ENCODE assay signal across 8 cellular contexts in genomic region chr19:18044825-18045304, GRCh38. TPM values are rescaled to one million over a fixed set of nuclear protein-coding genes. Genes with fewer than 3 reads are reported as not detected.
A peak's percentile ranks its signal among the peaks of the same experiment; 100 is the strongest.
DNase-seq lines count a peak whose midpoint lies in the region; ATAC-seq and TF ChIP-seq lines count a peak whose summit lies in the region.

No MANE protein-coding gene starts in this region.

- CTCF ChIA-PET in SK-N-SH (lab: Yijun Ruan, JAX), result interaction anchor here (1.3 to 2.7 kb wide), 2 partner anchors 12 to 37 kb away, joined by 4 to 6 read pairs; partner anchors contain the start of gene ARRDC2

- no peaks in the 10 kb centered on the region for H3K36me3 ChIP-seq in HUES6 (ENCODE audit: control insufficient read depth, insufficient read depth, low read length)
- no peaks in the 10 kb centered on the region for H3K36me3 ChIP-seq in SK-N-SH (replicated peaks in 1 of 2; ENCODE audit: control insufficient read depth in 1 of 2, insufficient read depth in 2 of 2, low read length in 1 of 2)
- H3K36me3 ChIP-seq in skeletal muscle satellite cell (ENCODE audit: insufficient read depth, low read length), result no peaks in the 10 kb centered on the region

- no peak for TF ChIP-seq RAD21 in SK-N-SH (IDR thresholded peaks at IDR 0.05; ENCODE audit: low read length)

- H2AFZ ChIP-seq in SK-N-SH (ENCODE audit: low read depth), result peak overlapping the region; percentile 84

- no peaks in the 10 kb centered on the region for H3F3A ChIP-seq in SK-N-SH (replicated peaks; ENCODE audit: insufficient read depth)

- peak; percentile 99 for DNase-seq in DMS 273 (lab: John Stamatoyannopoulos, UW; ENCODE audit: unreplicated experiment)
- no peak for DNase-seq in SK-N-SH
- peak; percentile 82 to 93 for DNase-seq in activated naive CD4-positive, alpha-beta T cell treated with anti-CD3 and anti-CD28 coated beads, Interleukin-2, amount 50 U/mL, for 72 hours (ENCODE audit: low spot score in 2 of 2)
- peak; percentile 81 for DNase-seq in hepatic stellate cell (ENCODE audit: low spot score)
- no peak for DNase-seq in HuH-7.5 (ENCODE audit: low spot score)

- POLR2A ChIA-PET in SK-N-SH (lab: Yijun Ruan, JAX), result no interaction called here

- TF ChIP-seq EP300 in SK-N-SH (IDR thresholded peaks at IDR 0.05; ENCODE audit: borderline replicate concordance in 1 of 2, low read depth in 1 of 2, low read length in 1 of 2), result no peak

- H3K9me3 ChIP-seq in HUES6 (ENCODE audit: control insufficient read depth, insufficient read depth, low read depth, low read length) (no peaks in the 10 kb centered on the region), SK-N-SH (no peaks in the 10 kb centered on the region), skeletal muscle satellite cell (replicated peaks; ENCODE audit: low read length) (no peaks in the 10 kb centered on the region)

- 49% methylated on average over 7 of the region's 12 CpGs for WGBS in SK-N-SH (ENCODE audit: low lambda C conversion rate)

- H3K4me1 ChIP-seq in HUES6 (ENCODE audit: control insufficient read depth, insufficient read depth, low read length) (peaks cover 9% of the 10 kb centered on the region; the same call in 1 of the 2 replicates), SK-N-SH (ENCODE audit: control insufficient read depth in 1 of 2, insufficient read depth in 2 of 2, low read depth in 1 of 2, low read length in 1 of 2) (no peaks in the 10 kb centered on the region; a peak in 1 of 4 replicates), skeletal muscle satellite cell (ENCODE audit: control insufficient read depth, insufficient read depth, low read length) (peaks cover 27% of the 10 kb centered on the region)

- H4K20me1 ChIP-seq in SK-N-SH (ENCODE audit: insufficient read depth), result no peaks in the 10 kb centered on the region

- TF ChIP-seq CTCF in SK-N-SH (IDR thresholded peaks at IDR 0.05), result no peak

- H3K9me3 Mint-ChIP-seq in activated naive CD4-positive, alpha-beta T cell treated with anti-CD3 and anti-CD28 coated beads, Interleukin-2, amount 50 U/mL, for 72 hours, result peaks cover 5 to 8% of the 10 kb centered on the region in 2 donors

- H3K4me3 ChIP-seq in HUES6 (ENCODE audit: low read depth, low read length), result 0 out of 2 replicates have a peak overlapping the region, but pooled peaks have one; percentile 0
- H3K4me3 ChIP-seq in SK-N-SH (ENCODE audit: low read depth in 2 of 2, low read length in 1 of 2), result peak overlapping the region in 1 of 2 experiments; percentile 28; a peak in 1 of 4 replicates
- H3K4me3 ChIP-seq in skeletal muscle satellite cell (ENCODE audit: low read length), result peak overlapping the region; percentile 58

- H3K27ac ChIP-seq in HUES6 (ENCODE audit: low read depth, low read length) (no peak overlapping the region), SK-N-SH (ENCODE audit: low read depth in 2 of 2, low read length in 1 of 2) (no peak overlapping the region)

- ATAC-seq in GM21381 (IDR thresholded peaks at IDR 0.05; ENCODE audit: unreplicated experiment), result peak; percentile 91
- peak; percentile 94 to 99 for ATAC-seq in activated naive CD4-positive, alpha-beta T cell treated with anti-CD3 and anti-CD28 coated beads, Interleukin-2, amount 50 U/mL, for 72 hours

- no peaks in the 10 kb centered on the region for H3K79me2 ChIP-seq in SK-N-SH (ENCODE audit: insufficient read depth)

- peak overlapping the region; percentile 44 to 80 for H3K27ac Mint-ChIP-seq in activated naive CD4-positive, alpha-beta T cell treated with anti-CD3 and anti-CD28 coated beads, Interleukin-2, amount 50 U/mL, for 72 hours

- no peaks in the 10 kb centered on the region for H3K9me2 ChIP-seq in SK-N-SH

- H3K9ac ChIP-seq in HUES6 (ENCODE audit: low read length) (no peak overlapping the region), SK-N-SH (no peak overlapping the region), skeletal muscle satellite cell (ENCODE audit: low read depth, low read length) (peak overlapping the region; percentile 55)

- H3K27me3 ChIP-seq in HUES6 (ENCODE audit: control insufficient read depth, insufficient read depth, low read length), result no peaks in the 10 kb centered on the region
- H3K27me3 ChIP-seq in SK-N-SH (ENCODE audit: insufficient read depth), result peaks cover 8% of the 10 kb centered on the region; the same call in 1 of the 2 replicates
- H3K27me3 ChIP-seq in skeletal muscle satellite cell (ENCODE audit: control insufficient read depth, insufficient read depth, low read length), result peaks cover 6% of the 10 kb centered on the region

- H3K4me2 ChIP-seq in SK-N-SH (peak overlapping the region; percentile 69), skeletal muscle satellite cell (ENCODE audit: low read length) (peak overlapping the region; percentile 67)

- peaks cover 6 to 7% of the 10 kb centered on the region in 2 donors for H3K36me3 Mint-ChIP-seq in activated naive CD4-positive, alpha-beta T cell treated with anti-CD3 and anti-CD28 coated beads, Interleukin-2, amount 50 U/mL, for 72 hours

TF ChIP-seq in SK-N-SH, 30 proteins besides CTCF, POLR2A, EP300 and RAD21 (continues in another document):
- TF ChIP-seq MXI1 (IDR thresholded peaks at IDR 0.05; ENCODE audit: low read depth, low read length) (no peak), YY1 (IDR thresholded peaks at IDR 0.05; ENCODE audit: low read depth) (no peak), FOXJ3 (CRISPR knock-in tag; IDR thresholded peaks at IDR 0.05) (no peak), TAF1 (IDR thresholded peaks at IDR 0.05; ENCODE audit: borderline replicate concordance, low read depth, low read length) (no peak), POLR2AphosphoS5 (IDR thresholded peaks at IDR 0.05; ENCODE audit: low read depth, low read length) (no peak), ELF1 (IDR thresholded peaks at IDR 0.05) (no peak), RCOR1 (IDR thresholded peaks at IDR 0.05; ENCODE audit: low read length) (no peak), FOXM1 (IDR thresholded peaks at IDR 0.05; ENCODE audit: low read depth) (no peak), ZBTB33 (IDR thresholded peaks at IDR 0.05; ENCODE audit: borderline replicate concordance, low read depth) (no peak), RFX5 (IDR thresholded peaks at IDR 0.05; ENCODE audit: low read length) (no peak), SIN3A (IDR thresholded peaks at IDR 0.05; ENCODE audit: borderline replicate concordance, low read depth, low read length) (no peak), SMC3 (IDR thresholded peaks at IDR 0.05; ENCODE audit: low read depth, low read length) (no peak), MEF2A (IDR thresholded peaks at IDR 0.05; ENCODE audit: borderline replicate concordance, low read depth) (no peak)

RNA-seq across cellular contexts. Expression of gene ARRDC2, which starts 36.9 kb away (rescaled TPM):
- polyA plus RNA-seq in SK-N-SH (2012; rRNA removed), result 5.5 and 6.3 TPM in 2 replicates
- 3.9 and 4.9 TPM in 2 replicates for polyA plus RNA-seq in SK-N-SH (2012; cell fraction: cytosol; rRNA removed)
- polyA plus RNA-seq in SK-N-SH (2012; cell fraction: nucleus; rRNA removed), result 14.9 and 22.3 TPM in 2 replicates
- total RNA-seq in activated naive CD4-positive, alpha-beta T cell treated with anti-CD3 and anti-CD28 coated beads, Interleukin-2, amount 50 U/mL, for 72 hours, result 10 to 100 TPM; 26.7 to 59.3 TPM
- 12.7 and 15.2 TPM in 2 replicates for total RNA-seq in skeletal muscle satellite cell (2012; rRNA removed)

RNA-seq across cellular contexts. Expression of gene IL12RB1, which starts 41.9 kb away (rescaled TPM):
- polyA plus RNA-seq in SK-N-SH (2012; rRNA removed), result 0.02 TPM in 1 of 2 replicates, not detected in the other
- 0.05 TPM in 1 of 2 replicates, not detected in the other for polyA plus RNA-seq in SK-N-SH (2012; cell fraction: cytosol; rRNA removed)
- polyA plus RNA-seq in SK-N-SH (2012; cell fraction: nucleus; rRNA removed), result not detected in 2 replicates
- total RNA-seq in activated naive CD4-positive, alpha-beta T cell treated with anti-CD3 and anti-CD28 coated beads, Interleukin-2, amount 50 U/mL, for 72 hours, result 10 to 100 TPM; 14.6 to 25.0 TPM
- total RNA-seq in skeletal muscle satellite cell (2012; rRNA removed), result 0.25 TPM in 1 of 2 replicates, not detected in the other

RNA-seq across cellular contexts. Expression of gene MAST3, which starts 52.7 kb away (rescaled TPM):
- 3.1 and 4.5 TPM in 2 replicates for polyA plus RNA-seq in SK-N-SH (2012; rRNA removed)
- polyA plus RNA-seq in SK-N-SH (2012; cell fraction: cytosol; rRNA removed), result 1.9 and 3.1 TPM in 2 replicates
- polyA plus RNA-seq in SK-N-SH (2012; cell fraction: nucleus; rRNA removed), result 12.8 and 17.8 TPM in 2 replicates
- 10 to 100 TPM; 19.5 to 54.6 TPM for total RNA-seq in activated naive CD4-positive, alpha-beta T cell treated with anti-CD3 and anti-CD28 coated beads, Interleukin-2, amount 50 U/mL, for 72 hours
- 1.8 and 4.4 TPM in 2 replicates for total RNA-seq in skeletal muscle satellite cell (2012; rRNA removed)

Comparison
In these comparisons a context has a peak if more than half of its experiments do, and no peak if none do; other contexts are left out.
1. DNase-seq: peak in DMS 273 (single experiment), activated naive CD4-positive, alpha-beta T cell treated with anti-CD3 and anti-CD28 coated beads, Interleukin-2, amount 50 U/mL, for 72 hours (2 of 2) and hepatic stellate cell (single experiment); none in SK-N-SH (single experiment) and HuH-7.5 (single experiment).